ENCODE assay signal across 16 cellular contexts in the genomic region with DNA sequence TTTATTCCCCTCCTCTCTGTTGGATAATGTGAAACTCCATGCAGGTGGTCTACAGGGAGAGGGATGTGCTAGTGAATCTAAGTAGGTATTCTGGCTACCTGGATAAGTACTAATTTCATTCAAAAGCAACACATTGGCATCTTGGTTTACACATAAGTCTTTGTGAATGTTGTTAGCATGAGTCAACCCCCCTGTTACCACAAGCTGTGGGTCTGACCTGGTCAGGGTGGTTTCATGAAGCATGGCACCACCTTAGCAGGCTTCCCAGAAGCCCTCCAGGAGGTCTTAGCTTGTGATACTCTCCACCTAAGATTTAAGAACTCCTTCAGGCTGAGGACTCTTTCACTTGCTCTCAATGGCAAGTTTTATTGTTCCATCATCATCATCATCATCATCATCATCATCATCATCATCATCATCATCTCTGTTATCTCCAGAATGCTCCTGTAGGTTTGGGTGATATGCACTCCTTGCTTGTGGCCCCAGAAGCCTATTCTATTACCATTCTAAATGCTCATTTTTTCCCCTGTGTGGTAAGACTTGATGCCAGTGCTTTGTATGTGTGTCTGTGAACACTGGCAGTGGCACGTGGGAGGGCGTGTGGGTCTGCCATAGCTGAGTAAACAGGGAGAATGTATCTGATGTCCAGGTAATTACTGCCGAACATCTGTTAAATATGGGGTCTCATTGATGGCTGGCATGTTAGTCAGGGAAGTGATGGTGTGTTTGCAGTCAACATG.
"Had no signal": no experiment of that assay in that cellular context is flagged by ENCODE, and none has a peak within 500 bp of the region (broad histone marks: within the 10 kb centered on the region; RNA-seq: fewer than 3 reads in every experiment).

No MANE protein-coding gene starts in this region.

- ATAC-seq: activated T-helper 17 cell treated with anti-CD3 and anti-CD28 coated beads, Interleukin-2, amount 50 U/mL, for 72 hours; natural killer cell treated with Interleukin-12 subunit alpha and Interleukin-12 subunit beta and Interleukin-15 and Interleukin-18, amount 100 ng/mL, for 72 hours; stimulated activated naive B cell treated with anti-CD40 and anti-IgM and Interleukin-4, amounts not matched to agents 10 μg/mL and 1 μg/mL and 100 μg/mL, for 72 hours had no signal

- H3K36me3 ChIP-seq: tibial artery, uterus had no signal

- H3K27me3 ChIP-seq: tibial artery, uterus had no signal

- H3K27ac ChIP-seq: tibial artery, uterus had no signal

- H3K4me1 ChIP-seq: tibial artery, uterus had no signal

- H3K4me3 ChIP-seq: tibial artery, uterus had no signal

- H3K9me3 ChIP-seq: tibial artery, uterus had no signal

- DNase-seq: activated CD4-positive, CD25-positive, alpha-beta regulatory T cell treated with anti-CD3 and anti-CD28 coated beads, Interleukin-2, amount 50 U/mL, for 72 hours; activated naive CD4-positive, alpha-beta T cell treated with Interleukin-2 at 50 U/mL for 16 hours; activated T-cell treated with anti-CD3 and anti-CD28 coated beads for 4 hours; aorta; cerebellar nuclear complex; dermis blood vessel endothelial cell; hippocampal formation; kidney glomerular epithelial cell; mesendoderm; retina; stimulated activated CD4-positive, alpha-beta T cell treated with anti-CD3 and anti-CD28 coated beads, Interleukin-4, amount 100 ng/mL, for 1 hour; stimulated activated naive B cell treated with anti-CD40 and anti-IgM and Interleukin-4, amounts not matched to agents 10 μg/mL and 1 μg/mL and 100 μg/mL, for 72 hours; tibial artery; uterus had no signal
